ENCODE assay signal across 10 cellular contexts in genomic region chr18:47174545-47175116, GRCh38. TPM values are rescaled to one million over a fixed set of nuclear protein-coding genes. Genes with fewer than 3 reads are reported as not detected.
DNase-seq lines count a peak whose midpoint lies in the region; ATAC-seq, FAIRE-seq and TF ChIP-seq lines count a peak whose summit lies in the region.
"Had no signal": no experiment of that assay in that cellular context is flagged by ENCODE, and none has a peak within 500 bp of the region (broad histone marks: within the 10 kb centered on the region; RNA-seq: fewer than 3 reads in every experiment).

No MANE protein-coding gene starts in this region.

- ATAC-seq in GM21515 (IDR thresholded peaks at IDR 0.05; ENCODE audit: unreplicated experiment) (no peak), GM21529 (IDR thresholded peaks at IDR 0.05; ENCODE audit: unreplicated experiment) (no peak)
- ATAC-seq in activated naive CD4-positive, alpha-beta T cell treated with anti-CD3 and anti-CD28 coated beads, Interleukin-2, amount 50 U/mL, for 72 hours = no peak

- no peaks in the 10 kb centered on the region for H3K36me3 Mint-ChIP-seq in activated naive CD4-positive, alpha-beta T cell treated with anti-CD3 and anti-CD28 coated beads, Interleukin-2, amount 50 U/mL, for 72 hours

- no peaks in the 10 kb centered on the region for H3K27me3 ChIP-seq in mucosa of rectum (ENCODE audit: control insufficient read depth in 2 of 2, insufficient read depth in 2 of 2, low read length in 2 of 2)

- no peak for FAIRE-seq in HTR-8/SVneo (lab: Jason Lieb, UNC)

- H3K9me3 ChIP-seq in mucosa of rectum (ENCODE audit: control insufficient read depth in 2 of 2, low read length in 2 of 2) = no peaks in the 10 kb centered on the region

- TF ChIP-seq CTCF in AG09309 (IDR thresholded peaks at IDR 0.05; ENCODE audit: control insufficient read depth, insufficient read depth, low read depth, low read length, missing control alignments) (no peak), choroid plexus epithelial cell (conservative IDR thresholded peaks at IDR 0.05; ENCODE audit: low read depth, low read length) (no peak)

- no peak overlapping the region for H3K27ac ChIP-seq in mucosa of rectum (ENCODE audit: low read depth in 2 of 2, low read length in 2 of 2)

- peaks cover 0 to 16% of the 10 kb centered on the region in 2 donors for H3K4me1 ChIP-seq in mucosa of rectum (ENCODE audit: control insufficient read depth in 2 of 2, insufficient read depth in 2 of 2, low read length in 2 of 2)

- no peak overlapping the region for H3K27ac Mint-ChIP-seq in activated naive CD4-positive, alpha-beta T cell treated with anti-CD3 and anti-CD28 coated beads, Interleukin-2, amount 50 U/mL, for 72 hours

- H3K9ac ChIP-seq in mucosa of rectum (ENCODE audit: low read depth in 1 of 2, low read length in 2 of 2) = no peak overlapping the region

- H3K4me3 ChIP-seq in AG09309 (ENCODE audit: control insufficient read depth, low read depth, low read length) = peak overlapping the region; percentile 79
- H3K4me3 ChIP-seq in choroid plexus epithelial cell (ENCODE audit: low read depth, low read length) = peak overlapping the region; percentile 94
- peak overlapping the region; percentile 82 to 92 for H3K4me3 ChIP-seq in mucosa of rectum (ENCODE audit: low read length in 2 of 2)

- H3K36me3 ChIP-seq in mucosa of rectum (ENCODE audit: control insufficient read depth in 2 of 2, insufficient read depth in 2 of 2, low read length in 2 of 2) = no peaks in the 10 kb centered on the region

- no peaks in the 10 kb centered on the region for H3K9me3 Mint-ChIP-seq in activated naive CD4-positive, alpha-beta T cell treated with anti-CD3 and anti-CD28 coated beads, Interleukin-2, amount 50 U/mL, for 72 hours

- DNase-seq in AG09309 (ENCODE audit: low read depth) (no peak), HPDE6-E6E7 (ENCODE audit: extremely low spot score) (peak; percentile 75), choroid plexus epithelial cell (ENCODE audit: low read depth) (peak; percentile 18), HTR-8/SVneo (ENCODE audit: insufficient read length, low spot score) (no peak)
- DNase-seq in activated naive CD4-positive, alpha-beta T cell treated with anti-CD3 and anti-CD28 coated beads, Interleukin-2, amount 50 U/mL, for 72 hours (ENCODE audit: low spot score in 2 of 2) = no peak
- DNase-seq: activated naive CD4-positive, alpha-beta T cell treated with anti-CD3 and anti-CD28 coated beads, Interleukin-2, amount 50 U/mL, for 16 hours; stimulated activated naive CD4-positive, alpha-beta T cell treated with Interleukin-2 at 50 U/mL for 16 hours had no signal

RNA-seq across cellular contexts. Expression of gene IER3IP1, which starts 1.5 kb away (rescaled TPM):
- 1 to 10 TPM; 8.6 to 9.7 TPM for total RNA-seq in activated naive CD4-positive, alpha-beta T cell treated with anti-CD3 and anti-CD28 coated beads, Interleukin-2, amount 50 U/mL, for 72 hours

RNA-seq across cellular contexts. Expression of gene HDHD2, which starts 24.3 kb away (rescaled TPM):
- total RNA-seq in activated naive CD4-positive, alpha-beta T cell treated with anti-CD3 and anti-CD28 coated beads, Interleukin-2, amount 50 U/mL, for 72 hours = 10 to 100 TPM; 34.2 to 43.6 TPM

Comparison
In these comparisons a context has a peak if more than half of its experiments do, and no peak if none do; other contexts are left out.
1. DNase-seq: peak in HPDE6-E6E7 (single experiment) and choroid plexus epithelial cell (single experiment); none in AG09309 (single experiment), HTR-8/SVneo (single experiment) and activated naive CD4-positive, alpha-beta T cell treated with anti-CD3 and anti-CD28 coated beads, Interleukin-2, amount 50 U/mL, for 72 hours (0 of 2).
2. Peak in every context shown above with its lines, with median percentiles within 50 percentile points of each other: H3K4me3 ChIP-seq.